ENCODE assay signal across 18 cellular contexts in the genomic region with DNA sequence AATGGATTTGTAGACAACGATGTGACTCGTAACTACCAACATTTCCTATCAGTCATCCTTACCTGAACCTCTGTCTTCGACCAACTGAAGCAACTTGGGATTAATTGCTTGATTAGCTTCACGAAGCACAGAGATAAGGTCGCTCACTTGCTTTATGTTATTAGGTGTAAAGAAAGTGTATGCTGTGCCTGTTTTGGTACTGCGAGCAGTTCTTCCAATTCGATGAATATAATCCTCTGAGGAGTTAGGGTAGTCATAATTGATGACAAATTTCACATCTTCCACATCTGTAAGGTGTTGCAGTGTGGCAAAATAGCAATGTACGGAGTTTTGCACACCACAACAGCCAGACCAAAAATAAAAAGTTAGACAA. TPM values are rescaled to one million over a fixed set of nuclear protein-coding genes. Genes with fewer than 3 reads are reported as not detected.
DNase-seq lines count a peak whose midpoint lies in the region; ATAC-seq and TF ChIP-seq lines count a peak whose summit lies in the region.
"Had no signal": no experiment of that assay in that cellular context is flagged by ENCODE, and none has a peak within 500 bp of the region (broad histone marks: within the 10 kb centered on the region; RNA-seq: fewer than 3 reads in every experiment).

No MANE protein-coding gene starts in this region.

- H3K4me1 Mint-ChIP-seq in activated CD8-positive, alpha-beta T cell treated with anti-CD3 and anti-CD28 coated beads for 36 hours (ENCODE audit: low read depth): peaks cover 71% of the 10 kb centered on the region
- H3K4me1 Mint-ChIP-seq in activated CD8-positive, alpha-beta T cell treated with anti-CD3 and anti-CD28 coated beads, Interleukin-2, amount 10 ng/mL, durations not matched to agents 7 days and 5 days (ENCODE audit: low read depth): peaks cover 79% of the 10 kb centered on the region
- H3K4me1 Mint-ChIP-seq in dendritic cell treated with granulocyte-macrophage colony-stimulating factor and Interleukin-4, amounts not matched to agents 40 ng/mL and 50 ng/mL, for 4 days (ENCODE audit: low read depth): peaks cover 81% of the 10 kb centered on the region
- peaks cover 49% of the 10 kb centered on the region for H3K4me1 Mint-ChIP-seq in progenitor cell of endocrine pancreas (ENCODE audit: low read depth)

- H3K27me3 Mint-ChIP-seq in activated CD8-positive, alpha-beta T cell treated with anti-CD3 and anti-CD28 coated beads for 36 hours: no peaks in the 10 kb centered on the region
- H3K27me3 Mint-ChIP-seq in activated CD8-positive, alpha-beta T cell treated with anti-CD3 and anti-CD28 coated beads, Interleukin-2, amount 10 ng/mL, durations not matched to agents 7 days and 5 days (ENCODE audit: low read depth): no peaks in the 10 kb centered on the region
- H3K27me3 Mint-ChIP-seq in dendritic cell treated with granulocyte-macrophage colony-stimulating factor and Interleukin-4, amounts not matched to agents 40 ng/mL and 50 ng/mL, for 4 days: no peaks in the 10 kb centered on the region
- H3K27me3 Mint-ChIP-seq in progenitor cell of endocrine pancreas: no peaks in the 10 kb centered on the region

- peak overlapping the region; percentile 2 for H3K4me3 Mint-ChIP-seq in activated CD8-positive, alpha-beta T cell treated with anti-CD3 and anti-CD28 coated beads for 36 hours
- H3K4me3 Mint-ChIP-seq in activated CD8-positive, alpha-beta T cell treated with anti-CD3 and anti-CD28 coated beads, Interleukin-2, amount 10 ng/mL, durations not matched to agents 7 days and 5 days: no peak overlapping the region
- H3K4me3 Mint-ChIP-seq in dendritic cell treated with granulocyte-macrophage colony-stimulating factor and Interleukin-4, amounts not matched to agents 40 ng/mL and 50 ng/mL, for 4 days: no peak overlapping the region
- no peak overlapping the region for H3K4me3 Mint-ChIP-seq in progenitor cell of endocrine pancreas (ENCODE audit: low read depth)

- ATAC-seq in activated CD8-positive, alpha-beta T cell treated with anti-CD3 and anti-CD28 coated beads for 36 hours: no peak
- ATAC-seq in activated CD8-positive, alpha-beta T cell treated with anti-CD3 and anti-CD28 coated beads, Interleukin-2, amount 10 ng/mL, durations not matched to agents 7 days and 5 days: no peak
- no peak for ATAC-seq in GM21717 (IDR thresholded peaks at IDR 0.05; ENCODE audit: unreplicated experiment)
- ATAC-seq: left ventricle myocardium superior had no signal

- no peak overlapping the region for H3K27ac ChIP-seq in Karpas-422 (ENCODE audit: low read length)
- H3K27ac ChIP-seq: HL-60 had no signal

- intact Hi-C loops in activated CD8-positive, alpha-beta T cell treated with anti-CD3 and anti-CD28 coated beads for 36 hours (cut with micrococcal nuclease): no loop called here
- intact Hi-C loops in dendritic cell treated with granulocyte-macrophage colony-stimulating factor and Interleukin-4, amounts not matched to agents 40 ng/mL and 50 ng/mL, for 4 days (cut with micrococcal nuclease): no loop called here

- H3K9me2 ChIP-seq in Karpas-422 (replicated peaks; ENCODE audit: insufficient read depth, low read length): no peaks in the 10 kb centered on the region

- H3K4me1 ChIP-seq in Karpas-422 (ENCODE audit: low read length): peaks cover 85% of the 10 kb centered on the region

- H3K36me3 ChIP-seq in Karpas-422 (ENCODE audit: insufficient read depth, low read length): peaks cover 67% of the 10 kb centered on the region

- H3K79me2 ChIP-seq in Karpas-422 (ENCODE audit: low read length): peaks cover 42% of the 10 kb centered on the region

- peaks cover 66% of the 10 kb centered on the region for H4K20me1 ChIP-seq in Karpas-422 (ENCODE audit: insufficient read depth, low read depth, low read length)

- no peak overlapping the region for H3K9ac ChIP-seq in Karpas-422 (ENCODE audit: low read length)

- H3K4me2 ChIP-seq in Karpas-422 (ENCODE audit: low read depth, low read length, poor library complexity, severe bottlenecking): peak overlapping the region; percentile 81

- no peaks in the 10 kb centered on the region for H3K9me3 Mint-ChIP-seq in activated CD8-positive, alpha-beta T cell treated with anti-CD3 and anti-CD28 coated beads for 36 hours
- no peaks in the 10 kb centered on the region for H3K9me3 Mint-ChIP-seq in activated CD8-positive, alpha-beta T cell treated with anti-CD3 and anti-CD28 coated beads, Interleukin-2, amount 10 ng/mL, durations not matched to agents 7 days and 5 days (ENCODE audit: insufficient read depth)
- H3K9me3 Mint-ChIP-seq in dendritic cell treated with granulocyte-macrophage colony-stimulating factor and Interleukin-4, amounts not matched to agents 40 ng/mL and 50 ng/mL, for 4 days: no peaks in the 10 kb centered on the region
- no peaks in the 10 kb centered on the region for H3K9me3 Mint-ChIP-seq in progenitor cell of endocrine pancreas (ENCODE audit: low read depth)

- DNase-seq in activated CD8-positive, alpha-beta T cell treated with anti-CD3 and anti-CD28 coated beads for 36 hours: no peak
- no peak for DNase-seq in activated CD8-positive, alpha-beta T cell treated with anti-CD3 and anti-CD28 coated beads, Interleukin-2, amount 10 ng/mL, durations not matched to agents 7 days and 5 days
- DNase-seq in Karpas-422 (no peak), progenitor cell of endocrine pancreas (ENCODE audit: low spot score, unreplicated experiment) (no peak), retina (no peak), SIG-M5 treated with dmso at 0.1 percent for 504 hours (lab: John Stamatoyannopoulos, UW; ENCODE audit: unreplicated experiment) (no peak)
- DNase-seq: activated effector memory CD4-positive, alpha-beta T cell treated with Interleukin-2 at 50 U/mL for 16 hours; caudate nucleus; DMS79 treated with DMSO at 0.1 percent for 48 hours; hippocampal formation; left ventricle myocardium superior; MG63; NCI-H2171; nucleus accumbens; stimulated activated CD4-positive, alpha-beta T cell treated with anti-CD3 and anti-CD28 coated beads, Interleukin-12 subunit alpha, Interleukin-12 subunit beta, amount 100 ng/mL, for 4 hours had no signal

- TF ChIP-seq CTCF in activated CD8-positive, alpha-beta T cell treated with anti-CD3 and anti-CD28 coated beads for 36 hours (IDR thresholded peaks at IDR 0.05): no peak
- no peak for TF ChIP-seq CTCF in progenitor cell of endocrine pancreas (IDR thresholded peaks at IDR 0.05; ENCODE audit: unreplicated experiment)

- no peaks in the 10 kb centered on the region for H3K9me3 ChIP-seq in Karpas-422 (ENCODE audit: low read length)
- H3K9me3 ChIP-seq: MG63 had no signal

- CTCF ChIA-PET in activated CD8-positive, alpha-beta T cell treated with anti-CD3 and anti-CD28 coated beads for 36 hours (lab: Charles Lee): interaction anchor here (1.1 to 7.0 kb wide), 3 partner anchors 10 to 149 kb away, joined by 3 to 56 read pairs (median 5); no protein-coding TSS in a partner anchor
- CTCF ChIA-PET in activated CD8-positive, alpha-beta T cell treated with anti-CD3 and anti-CD28 coated beads, Interleukin-2, amount 10 ng/mL, durations not matched to agents 7 days and 5 days (lab: Charles Lee): interaction anchor here (1.5 kb wide), 1 partner anchor 9 kb away, joined by 6 read pairs; no protein-coding TSS in a partner anchor

- no peak overlapping the region for H3K4me3 ChIP-seq in Karpas-422 (ENCODE audit: low read length)
- H3K4me3 ChIP-seq: MG63 had no signal

- no peaks in the 10 kb centered on the region for H3K27me3 ChIP-seq in Karpas-422 (ENCODE audit: low read length)
- H3K27me3 ChIP-seq: MG63 had no signal

- H2AFZ ChIP-seq in Karpas-422 (ENCODE audit: low read length): no peak overlapping the region

- peak overlapping the region; percentile 75 for H3K27ac Mint-ChIP-seq in activated CD8-positive, alpha-beta T cell treated with anti-CD3 and anti-CD28 coated beads for 36 hours
- no peak overlapping the region for H3K27ac Mint-ChIP-seq in activated CD8-positive, alpha-beta T cell treated with anti-CD3 and anti-CD28 coated beads, Interleukin-2, amount 10 ng/mL, durations not matched to agents 7 days and 5 days
- H3K27ac Mint-ChIP-seq in dendritic cell treated with granulocyte-macrophage colony-stimulating factor and Interleukin-4, amounts not matched to agents 40 ng/mL and 50 ng/mL, for 4 days: peak overlapping the region; percentile 21
- H3K27ac Mint-ChIP-seq in progenitor cell of endocrine pancreas: peak overlapping the region; percentile 61

- peaks cover 93% of the 10 kb centered on the region for H3K36me3 Mint-ChIP-seq in activated CD8-positive, alpha-beta T cell treated with anti-CD3 and anti-CD28 coated beads for 36 hours (ENCODE audit: low read depth)
- H3K36me3 Mint-ChIP-seq in activated CD8-positive, alpha-beta T cell treated with anti-CD3 and anti-CD28 coated beads, Interleukin-2, amount 10 ng/mL, durations not matched to agents 7 days and 5 days (ENCODE audit: low read depth): peaks cover 82% of the 10 kb centered on the region
- peaks cover 91% of the 10 kb centered on the region for H3K36me3 Mint-ChIP-seq in dendritic cell treated with granulocyte-macrophage colony-stimulating factor and Interleukin-4, amounts not matched to agents 40 ng/mL and 50 ng/mL, for 4 days (ENCODE audit: low read depth)
- peaks cover 60% of the 10 kb centered on the region for H3K36me3 Mint-ChIP-seq in progenitor cell of endocrine pancreas (ENCODE audit: insufficient read depth)

- POLR2A ChIA-PET in activated CD8-positive, alpha-beta T cell treated with anti-CD3 and anti-CD28 coated beads for 36 hours (lab: Charles Lee): interaction anchor here (0.6 to 4.4 kb wide), 4 partner anchors 10 to 162 kb away, joined by 3 to 24 read pairs (median 4); partner anchors contain the start of gene SMURF2
- POLR2A ChIA-PET in activated CD8-positive, alpha-beta T cell treated with anti-CD3 and anti-CD28 coated beads, Interleukin-2, amount 10 ng/mL, durations not matched to agents 7 days and 5 days (lab: Charles Lee): interaction anchor here (0.6 to 0.7 kb wide), 3 partner anchors 75 to 236 kb away, joined by 3 to 5 read pairs (median 4); no protein-coding TSS in a partner anchor

RNA-seq across cellular contexts. Expression of gene POLG2, which starts 3.6 kb away (rescaled TPM):
- total RNA-seq in activated CD8-positive, alpha-beta T cell treated with anti-CD3 and anti-CD28 coated beads for 36 hours: 10 to 100 TPM; 37.3 to 41.1 TPM
- 10 to 100 TPM; 31.3 to 33.7 TPM for total RNA-seq in activated CD8-positive, alpha-beta T cell treated with anti-CD3 and anti-CD28 coated beads, Interleukin-2, amount 10 ng/mL, durations not matched to agents 7 days and 5 days
- 18.6 and 25.3 TPM in 2 replicates for total RNA-seq in Karpas-422 (2014; rRNA removed; shearing (Covaris generic); ENCODE audit: low replicate concordance)
- total RNA-seq in progenitor cell of endocrine pancreas: 33.1 and 33.7 TPM in 2 replicates

RNA-seq across cellular contexts. Expression of gene DDX5, which starts 5.6 kb away (rescaled TPM):
- total RNA-seq in activated CD8-positive, alpha-beta T cell treated with anti-CD3 and anti-CD28 coated beads for 36 hours: 100 to 1,000 TPM; 632 to 668 TPM
- total RNA-seq in activated CD8-positive, alpha-beta T cell treated with anti-CD3 and anti-CD28 coated beads, Interleukin-2, amount 10 ng/mL, durations not matched to agents 7 days and 5 days: 100 to 1,000 TPM; 853 to 855 TPM
- 369 and 432 TPM in 2 replicates for total RNA-seq in Karpas-422 (2014; rRNA removed; shearing (Covaris generic); ENCODE audit: low replicate concordance)
- total RNA-seq in progenitor cell of endocrine pancreas: 918 and 925 TPM in 2 replicates

RNA-seq across cellular contexts. Expression of gene CEP95, which starts 6.3 kb away (rescaled TPM):
- total RNA-seq in activated CD8-positive, alpha-beta T cell treated with anti-CD3 and anti-CD28 coated beads for 36 hours: 10 to 100 TPM; 45.2 to 45.7 TPM
- 10 to 100 TPM; 49.2 to 51.7 TPM for total RNA-seq in activated CD8-positive, alpha-beta T cell treated with anti-CD3 and anti-CD28 coated beads, Interleukin-2, amount 10 ng/mL, durations not matched to agents 7 days and 5 days
- 42.2 and 62.1 TPM in 2 replicates for total RNA-seq in Karpas-422 (2014; rRNA removed; shearing (Covaris generic); ENCODE audit: low replicate concordance)
- total RNA-seq in progenitor cell of endocrine pancreas: 102 and 108 TPM in 2 replicates

RNA-seq across cellular contexts. Expression of gene MILR1, which starts 51.6 kb away (rescaled TPM):
- total RNA-seq in activated CD8-positive, alpha-beta T cell treated with anti-CD3 and anti-CD28 coated beads for 36 hours: 1 to 10 TPM; 1.3 to 2.3 TPM
- total RNA-seq in activated CD8-positive, alpha-beta T cell treated with anti-CD3 and anti-CD28 coated beads, Interleukin-2, amount 10 ng/mL, durations not matched to agents 7 days and 5 days: 1 to 10 TPM; 1.7 to 2.3 TPM
- 104 and 156 TPM in 2 replicates for total RNA-seq in Karpas-422 (2014; rRNA removed; shearing (Covaris generic); ENCODE audit: low replicate concordance)
- total RNA-seq in progenitor cell of endocrine pancreas: not detected in 2 replicates
